In the genomic region with DNA sequence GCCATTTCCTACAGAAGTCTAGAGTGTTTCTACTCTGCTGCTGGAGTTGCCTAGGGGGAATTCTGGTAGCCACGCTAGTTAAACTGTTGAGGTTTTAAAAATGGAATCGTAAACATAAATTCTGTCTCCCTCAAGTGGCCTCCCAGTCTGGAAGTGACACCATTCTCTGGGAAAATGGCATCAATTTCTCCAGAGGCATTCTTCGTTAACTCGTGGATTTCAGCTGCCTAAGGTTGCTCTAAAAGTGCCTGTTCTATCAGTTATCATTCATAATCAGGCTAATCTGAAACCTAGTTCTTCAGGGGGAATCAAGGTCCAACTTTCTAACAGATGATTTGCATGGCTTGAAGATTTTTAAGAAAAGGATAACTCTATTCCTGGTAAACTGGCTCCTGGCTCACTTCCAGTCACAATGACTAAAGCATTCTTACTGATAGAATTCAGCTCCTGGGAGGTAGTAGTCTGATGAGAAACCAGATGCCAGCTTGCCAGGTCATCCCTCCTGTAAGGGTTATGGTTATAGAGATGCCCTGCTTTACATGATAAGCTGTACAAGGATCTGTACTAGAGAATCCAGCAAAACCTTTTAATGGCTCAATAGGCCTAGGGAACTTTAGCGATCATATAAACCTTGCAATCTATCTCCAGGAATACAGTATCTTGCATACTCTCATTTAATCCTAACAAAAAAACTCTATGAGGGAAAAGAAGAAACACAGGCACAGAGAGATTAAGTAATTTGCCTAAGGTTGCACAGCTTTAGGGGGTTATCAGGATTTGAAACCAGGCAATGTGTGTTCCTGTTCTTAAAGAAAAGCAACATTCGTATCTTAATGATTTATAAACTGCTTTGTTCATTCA, we compare ENCODE assay signal across 8 cellular contexts. TPM values are rescaled to one million over a fixed set of nuclear protein-coding genes. Genes with fewer than 3 reads are reported as not detected.
DNase-seq lines count a peak whose midpoint lies in the region; TF ChIP-seq lines count a peak whose summit lies in the region.

No MANE protein-coding gene starts in this region.

- H3K4me1 Mint-ChIP-seq in progenitor cell of endocrine pancreas (ENCODE audit: low read depth), result peaks cover 28% of the 10 kb centered on the region

- H3K4me1 ChIP-seq in BLaER1, result peaks cover 51% of the 10 kb centered on the region

- peak overlapping the region; percentile 85 for H3K4me3 Mint-ChIP-seq in progenitor cell of endocrine pancreas (ENCODE audit: low read depth)

- H3K36me3 ChIP-seq in BLaER1, result peaks cover 12% of the 10 kb centered on the region
- peaks cover 10% of the 10 kb centered on the region for H3K36me3 ChIP-seq in WERI-Rb-1

- TF ChIP-seq CTCF in HFF-Myc (IDR thresholded peaks at IDR 0.05; ENCODE audit: low read depth, low read length, missing control alignments), result no peak
- TF ChIP-seq CTCF in WERI-Rb-1 (IDR thresholded peaks at IDR 0.05; ENCODE audit: low read depth, low read length), result no peak
- no peak for TF ChIP-seq CTCF in foreskin fibroblast (IDR thresholded peaks at IDR 0.05; ENCODE audit: low read depth, low read length)
- TF ChIP-seq CTCF in progenitor cell of endocrine pancreas (IDR thresholded peaks at IDR 0.05; ENCODE audit: unreplicated experiment), result no peak

- H3K4me2 ChIP-seq in BLaER1, result peak overlapping the region; percentile 92

- DNase-seq in HFF-Myc (ENCODE audit: extremely low read depth, low read depth), result peak; percentile 47
- DNase-seq in WERI-Rb-1, result no peak
- DNase-seq in foreskin fibroblast, result peak; percentile 93 to 95
- no peak for DNase-seq in progenitor cell of endocrine pancreas (ENCODE audit: low spot score, unreplicated experiment)
- no peak for DNase-seq in 8988T
- no peak for DNase-seq in NOMO-1 treated with DMSO at 0.1 percent for 48 hours (lab: John Stamatoyannopoulos, UW; ENCODE audit: unreplicated experiment)
- DNase-seq in epidermal melanocyte (ENCODE audit: insufficient read length, low spot score), result no peak

- H3K9me3 Mint-ChIP-seq in progenitor cell of endocrine pancreas (ENCODE audit: low read depth), result no peaks in the 10 kb centered on the region

- no peaks in the 10 kb centered on the region for H3K27me3 ChIP-seq in BLaER1
- no peaks in the 10 kb centered on the region for H3K27me3 ChIP-seq in WERI-Rb-1 (ENCODE audit: insufficient read depth, low read depth, severe bottlenecking)

- peak overlapping the region; percentile 88 for H3K27ac Mint-ChIP-seq in progenitor cell of endocrine pancreas

- no peaks in the 10 kb centered on the region for H3K27me3 Mint-ChIP-seq in progenitor cell of endocrine pancreas

- peak overlapping the region; percentile 89; the same call in 1 of the 2 replicates for H3K27ac ChIP-seq in BLaER1
- H3K27ac ChIP-seq in WERI-Rb-1, result no peak overlapping the region

- peaks cover 2% of the 10 kb centered on the region for H3K36me3 Mint-ChIP-seq in progenitor cell of endocrine pancreas (ENCODE audit: insufficient read depth)

- H4K20me1 ChIP-seq in BLaER1, result peaks cover 31% of the 10 kb centered on the region

- peak overlapping the region; percentile 83 for H3K4me3 ChIP-seq in BLaER1
- peak overlapping the region; percentile 98 for H3K4me3 ChIP-seq in HFF-Myc (replicated peaks; ENCODE audit: low read depth, low read length)
- peak overlapping the region; percentile 85 for H3K4me3 ChIP-seq in WERI-Rb-1 (ENCODE audit: low read depth, low read length)
- peak overlapping the region; percentile 90 to 95 for H3K4me3 ChIP-seq in foreskin fibroblast (ENCODE audit: low read depth in 1 of 2, low read length in 2 of 2)

- H3K9me3 ChIP-seq in BLaER1, result no peaks in the 10 kb centered on the region
- H3K9me3 ChIP-seq in WERI-Rb-1 (ENCODE audit: severe bottlenecking), result no peaks in the 10 kb centered on the region

- peak overlapping the region; percentile 89 for H3K9ac ChIP-seq in BLaER1

RNA-seq across cellular contexts. Expression of a gene that starts 1.5 kb away (rescaled TPM):
- total RNA-seq in progenitor cell of endocrine pancreas, result 20.1 and 23.7 TPM in 2 replicates

RNA-seq across cellular contexts. Expression of a gene that starts 1.6 kb away (rescaled TPM):
- total RNA-seq in progenitor cell of endocrine pancreas, result 55.2 and 56.2 TPM in 2 replicates

RNA-seq across cellular contexts. Expression of a gene that starts 17.5 kb away (rescaled TPM):
- 3.0 and 3.4 TPM in 2 replicates for total RNA-seq in progenitor cell of endocrine pancreas

Comparison
In these comparisons a context has a peak if more than half of its experiments do, and no peak if none do; other contexts are left out.
1. DNase-seq: peak in HFF-Myc (single experiment) and foreskin fibroblast (2 of 2); none in WERI-Rb-1 (single experiment), progenitor cell of endocrine pancreas (single experiment), 8988T (single experiment), NOMO-1 treated with DMSO at 0.1 percent for 48 hours (single experiment) and epidermal melanocyte (single experiment).
2. Peak in every context shown above with its lines, with median percentiles within 50 percentile points of each other: H3K4me3 ChIP-seq.